In genomic region chr13:21079206-21079605, GRCh38 we compare ENCODE assay signal across 22 cellular contexts. TPM values are rescaled to one million over a fixed set of nuclear protein-coding genes. Genes with fewer than 3 reads are reported as not detected.
DNase-seq lines count a peak whose midpoint lies in the region; ATAC-seq and TF ChIP-seq lines count a peak whose summit lies in the region.
"Had no signal": no experiment of that assay in that cellular context is flagged by ENCODE, and none has a peak within 500 bp of the region (broad histone marks: within the 10 kb centered on the region; RNA-seq: fewer than 3 reads in every experiment).

No MANE protein-coding gene starts in this region.

- no peaks in the 10 kb centered on the region for H3K27me3 ChIP-seq in HL-60 (ENCODE audit: insufficient read depth, poor library complexity, severe bottlenecking)
- H3K27me3 ChIP-seq in ascending aorta, result no peaks in the 10 kb centered on the region
- H3K27me3 ChIP-seq in fibroblast of lung (ENCODE audit: control insufficient read depth, insufficient read depth, low read length), result no peaks in the 10 kb centered on the region
- no peaks in the 10 kb centered on the region for H3K27me3 ChIP-seq in skeletal muscle tissue (ENCODE audit: control insufficient read depth in 3 of 3, insufficient read depth in 3 of 3, low read length in 3 of 3)
- H3K27me3 ChIP-seq: gastrocnemius medialis had no signal

- H3K79me2 ChIP-seq in fibroblast of lung (ENCODE audit: control insufficient read depth, insufficient read depth, low read length), result no peaks in the 10 kb centered on the region

- H3K4me2 ChIP-seq in fibroblast of lung (ENCODE audit: extremely low read depth, insufficient read depth, low read length), result no peak overlapping the region

- H4K20me1 ChIP-seq in fibroblast of lung (ENCODE audit: control insufficient read depth, extremely low read depth, insufficient read depth, low read length), result no peaks in the 10 kb centered on the region

- intact Hi-C loops in ascending aorta (cut with DNase I), result loop anchor here (10.0 kb wide), 1 partner anchor 364 kb away; no protein-coding TSS in a partner anchor

- ATAC-seq in GM19455 (IDR thresholded peaks at IDR 0.05; ENCODE audit: unreplicated experiment), result no peak
- ATAC-seq: activated CD8-positive, alpha-beta T cell treated with anti-CD3 and anti-CD28 coated beads, Interleukin-2, amount 10 ng/mL, durations not matched to agents 7 days and 5 days; activated T-cell treated with anti-CD3 and anti-CD28 coated beads, Interleukin-2, amount 50 U/mL, for 72 hours had no signal

- peak overlapping the region; percentile 74 for H3K27ac ChIP-seq in HL-60 (replicated peaks)
- peak overlapping the region; percentile 61 to 81 for H3K27ac ChIP-seq in ascending aorta
- peak overlapping the region; percentile 80 for H3K27ac ChIP-seq in fibroblast of lung (ENCODE audit: insufficient read depth, low read length)
- H3K27ac ChIP-seq in skeletal muscle tissue (ENCODE audit: low read depth, low read length), result peak overlapping the region; percentile 0

- no peak for TF ChIP-seq CTCF in HL-60 (IDR thresholded peaks at IDR 0.05; ENCODE audit: insufficient read depth, low read length)
- no peak for TF ChIP-seq CTCF in ascending aorta (IDR thresholded peaks at IDR 0.05)
- TF ChIP-seq CTCF in fibroblast of lung (conservative IDR thresholded peaks at IDR 0.05 in 1 of 2, IDR thresholded peaks at IDR 0.05 in 1 of 2; ENCODE audit: low read depth in 1 of 2, low read length in 2 of 2), result no peak

- no peaks in the 10 kb centered on the region for H3K9me3 ChIP-seq in ascending aorta
- no peaks in the 10 kb centered on the region for H3K9me3 ChIP-seq in fibroblast of lung (ENCODE audit: control insufficient read depth, insufficient read depth, low read depth, low read length)
- no peaks in the 10 kb centered on the region for H3K9me3 ChIP-seq in skeletal muscle tissue (ENCODE audit: control insufficient read depth in 3 of 3, low read length in 3 of 3)
- H3K9me3 ChIP-seq: gastrocnemius medialis had no signal

- no peaks in the 10 kb centered on the region for H3K36me3 ChIP-seq in ascending aorta
- no peaks in the 10 kb centered on the region for H3K36me3 ChIP-seq in fibroblast of lung (ENCODE audit: control insufficient read depth, insufficient read depth, low read length)
- no peaks in the 10 kb centered on the region for H3K36me3 ChIP-seq in skeletal muscle tissue (ENCODE audit: control insufficient read depth in 3 of 3, insufficient read depth in 3 of 3, low read length in 3 of 3)
- H3K36me3 ChIP-seq: gastrocnemius medialis had no signal

- H3K9ac ChIP-seq in fibroblast of lung (ENCODE audit: insufficient read depth, low read length) (no peak overlapping the region), skeletal muscle tissue (ENCODE audit: low read depth in 1 of 3, low read length in 3 of 3) (no peak overlapping the region)

- H3K4me3 ChIP-seq in HL-60 (replicated peaks; ENCODE audit: insufficient read depth, low read length) (no peak overlapping the region), ascending aorta (no peak overlapping the region), fibroblast of lung (replicated peaks in 1 of 4; ENCODE audit: control extremely low read depth in 1 of 4, insufficient read depth in 1 of 4, low read depth in 3 of 4, low read length in 4 of 4) (no peak overlapping the region), skeletal muscle tissue (ENCODE audit: low read length in 3 of 3) (no peak overlapping the region)

- DNase-seq in HL-60 (ENCODE audit: low read depth in 1 of 2, low spot score in 1 of 2) (no peak), ascending aorta (ENCODE audit: low spot score in 2 of 2) (no peak), fibroblast of lung (ENCODE audit: low read depth in 2 of 2) (peak in 1 of 2 donors; percentile 50), NCI-H1694 treated with DMSO at 0.1 percent for 48 hours (lab: John Stamatoyannopoulos, UW) (no peak), mucosa of gallbladder (ENCODE audit: low spot score) (no peak), hippocampal formation (lab: John Stamatoyannopoulos, UW) (no peak)
- DNase-seq: activated CD4-positive, CD25-positive, alpha-beta regulatory T cell; activated CD8-positive, alpha-beta T cell treated with anti-CD3 and anti-CD28 coated beads, Interleukin-2, amount 10 ng/mL, durations not matched to agents 7 days and 5 days; activated naive CD4-positive, alpha-beta T cell treated with anti-CD3 and anti-CD28 coated beads, Interleukin-2, amount 50 U/mL, for 16 hours; activated T-cell treated with anti-CD3 and anti-CD28 coated beads, Interleukin-2, amount 50 U/mL, for 72 hours; CD8-positive, alpha-beta memory T cell; cortex of kidney; DMS79; gastrocnemius medialis; KBM-7; left cardiac atrium; NCI-H1048; NCI-H2081 treated with DMSO at 0.1 percent for 48 hours; SHP77; stimulated activated naive CD4-positive, alpha-beta T cell treated with Interleukin-2 at 50 U/mL for 16 hours had no signal

- H3K4me1 ChIP-seq in ascending aorta (peaks cover 5 to 22% of the 10 kb centered on the region in 2 donors), fibroblast of lung (ENCODE audit: control insufficient read depth, extremely low read depth, insufficient read depth, low read length) (peaks cover 10% of the 10 kb centered on the region), skeletal muscle tissue (ENCODE audit: control insufficient read depth in 3 of 3, insufficient read depth in 3 of 3, low read length in 3 of 3) (peaks cover 0 to 8% (median 7%) of the 10 kb centered on the region in 3 donors)

- no peak overlapping the region for H2AFZ ChIP-seq in fibroblast of lung (ENCODE audit: low read length)

RNA-seq across cellular contexts. Expression of gene LATS2, which starts 17.8 kb away (rescaled TPM):
- 49.0 TPM for total RNA-seq in ascending aorta
- total RNA-seq in fibroblast of lung, result 11.0 and 16.2 TPM in 2 replicates
- 17.6 and 32.0 TPM in 2 replicates for polyA plus RNA-seq in fibroblast of lung
- polyA plus RNA-seq in fibroblast of lung (2012), result 14.8 and 30.1 TPM in 2 replicates
- polyA minus RNA-seq in fibroblast of lung (ENCODE audit: low replicate concordance), result 22.5 and 36.8 TPM in 2 replicates
- total RNA-seq in skeletal muscle tissue, result 8.9 TPM
- total RNA-seq in mucosa of gallbladder, result 35.1 TPM

Comparison
In these comparisons a context has a peak if more than half of its experiments do, and no peak if none do; other contexts are left out.
1. H3K27ac ChIP-seq: peak in every context shown above with its lines; median percentile 80 in fibroblast of lung; 74 in HL-60; 71 in ascending aorta; 0 in skeletal muscle tissue.